ENCODE assay signal across 22 cellular contexts in genomic region chr13:51292000-51292550, GRCh38. TPM values are rescaled to one million over a fixed set of nuclear protein-coding genes. Genes with fewer than 3 reads are reported as not detected.
DNase-seq lines count a peak whose midpoint lies in the region; ATAC-seq and TF ChIP-seq lines count a peak whose summit lies in the region.
"Had no signal": no experiment of that assay in that cellular context is flagged by ENCODE, and none has a peak within 500 bp of the region (broad histone marks: within the 10 kb centered on the region; RNA-seq: fewer than 3 reads in every experiment).

No MANE protein-coding gene starts in this region.

- H3K4me3 Mint-ChIP-seq in activated naive CD4-positive, alpha-beta T cell treated with anti-CD3 and anti-CD28 coated beads for 36 hours: no peak overlapping the region
- H3K4me3 Mint-ChIP-seq: neural progenitor cell had no signal

- ATAC-seq in PC-3: peak; percentile 80
- ATAC-seq: psoas muscle had no signal

- no peaks in the 10 kb centered on the region for H3K4me1 Mint-ChIP-seq in activated naive CD4-positive, alpha-beta T cell treated with anti-CD3 and anti-CD28 coated beads for 36 hours (ENCODE audit: low read depth)

- H3K27ac Mint-ChIP-seq in activated naive CD4-positive, alpha-beta T cell treated with anti-CD3 and anti-CD28 coated beads for 36 hours: no peak overlapping the region
- H3K27ac Mint-ChIP-seq: neural progenitor cell had no signal

- H2AFZ ChIP-seq in PC-3 (ENCODE audit: low read length): no peak overlapping the region; the same call in 1 of the 2 replicates
- H2AFZ ChIP-seq: neural progenitor cell had no signal

- TF ChIP-seq CTCF in PC-3 (conservative IDR thresholded peaks at IDR 0.05; ENCODE audit: low read depth, low read length) (no peak), coronary artery (IDR thresholded peaks at IDR 0.05) (no peak)

- H3K27ac ChIP-seq in PC-3 (ENCODE audit: low read length) (peak overlapping the region; percentile 87), coronary artery (peak overlapping the region; percentile 68 to 78), muscle layer of colon (ENCODE audit: low read depth, low read length) (peak overlapping the region; percentile 10)
- H3K27ac ChIP-seq: neural progenitor cell, psoas muscle, testis, VCaP had no signal

- POLR2A ChIA-PET in PC-3 (lab: Charles Lee; ENCODE audit: unreplicated experiment): no interaction called here

- no peaks in the 10 kb centered on the region for H3K9me3 Mint-ChIP-seq in activated naive CD4-positive, alpha-beta T cell treated with anti-CD3 and anti-CD28 coated beads for 36 hours
- H3K9me3 Mint-ChIP-seq: neural progenitor cell had no signal

- peaks cover 23% of the 10 kb centered on the region for H3K4me1 ChIP-seq in PC-3 (ENCODE audit: insufficient read depth, low read length)
- peaks cover 21% of the 10 kb centered on the region for H3K4me1 ChIP-seq in muscle layer of colon (ENCODE audit: insufficient read depth, low read length)
- H3K4me1 ChIP-seq: psoas muscle, testis had no signal

- H3K27me3 ChIP-seq in PC-3 (ENCODE audit: low read length) (no peaks in the 10 kb centered on the region), muscle layer of colon (ENCODE audit: control insufficient read depth in 1 of 2, insufficient read depth in 2 of 2, low read length in 2 of 2) (no peaks in the 10 kb centered on the region)
- H3K27me3 ChIP-seq: neural progenitor cell, testis had no signal

- H3K36me3 Mint-ChIP-seq in activated naive CD4-positive, alpha-beta T cell treated with anti-CD3 and anti-CD28 coated beads for 36 hours (ENCODE audit: low read depth): no peaks in the 10 kb centered on the region
- H3K36me3 Mint-ChIP-seq: neural progenitor cell had no signal

- H3K9ac ChIP-seq in PC-3 (ENCODE audit: low read length): no peak overlapping the region
- no peak overlapping the region for H3K9ac ChIP-seq in muscle layer of colon (ENCODE audit: low read length)
- H3K9ac ChIP-seq: neural progenitor cell had no signal

- H3K4me3 ChIP-seq in PC-3 (ENCODE audit: low read length): no peak overlapping the region
- H3K4me3 ChIP-seq in coronary artery: no peak overlapping the region
- no peak overlapping the region for H3K4me3 ChIP-seq in muscle layer of colon (ENCODE audit: low read depth in 1 of 2, low read length in 2 of 2)
- H3K4me3 ChIP-seq: neural progenitor cell, psoas muscle, testis had no signal

- no peaks in the 10 kb centered on the region for H3K9me3 ChIP-seq in PC-3 (ENCODE audit: low read length)
- H3K9me3 ChIP-seq in muscle layer of colon (ENCODE audit: low read length): no peaks in the 10 kb centered on the region
- H3K9me3 ChIP-seq: psoas muscle, testis had no signal

- peak overlapping the region; percentile 80 for H3K4me2 ChIP-seq in PC-3 (ENCODE audit: low read length)
- H3K4me2 ChIP-seq: neural progenitor cell had no signal

- H4K20me1 ChIP-seq in PC-3 (ENCODE audit: low read length): no peaks in the 10 kb centered on the region

- H3F3A ChIP-seq in PC-3 (ENCODE audit: low read length, unreplicated experiment): no peaks in the 10 kb centered on the region

- no peaks in the 10 kb centered on the region for H3K79me2 ChIP-seq in PC-3 (ENCODE audit: low read length)

- CTCF ChIA-PET in PC-3 (lab: Charles Lee): no interaction called here
- CTCF ChIA-PET in activated naive CD4-positive, alpha-beta T cell treated with anti-CD3 and anti-CD28 coated beads for 36 hours (lab: Charles Lee): interaction anchor here (7.5 kb wide), 1 partner anchor 168 kb away, joined by 148 read pairs; no protein-coding TSS in a partner anchor

- H3K27me3 Mint-ChIP-seq in activated naive CD4-positive, alpha-beta T cell treated with anti-CD3 and anti-CD28 coated beads for 36 hours (ENCODE audit: low read depth): no peaks in the 10 kb centered on the region

- DNase-seq in AG08396 (ENCODE audit: low spot score): peak; percentile 20
- peak; percentile 57 for DNase-seq in PC-3
- no peak for DNase-seq in coronary artery (ENCODE audit: low spot score)
- DNase-seq in activated naive CD4-positive, alpha-beta T cell treated with anti-CD3 and anti-CD28 coated beads for 36 hours: no peak
- DNase-seq in DMS53 (lab: John Stamatoyannopoulos, UW): no peak
- no peak for DNase-seq in ureter (ENCODE audit: low spot score)
- no peak for DNase-seq in midbrain (lab: John Stamatoyannopoulos, UW)
- DNase-seq: activated CD4-positive, alpha-beta T cell treated with anti-CD3 and anti-CD28 coated beads, Interleukin-2, amount 50 U/mL, for 1 hour; activated CD8-positive, alpha-beta memory T cell treated with anti-CD3 and anti-CD28 coated beads, Interleukin-2, amount 50 U/mL, for 4 hours; activated gamma-delta T cell; amniotic stem cell; cortex of kidney; DND-41; Karpas-422; NCI-H1105 treated with DMSO at 0.1 percent for 48 hours; NCI-H524 treated with DMSO at 0.1 percent for 48 hours; psoas muscle; T-helper 1 cell; testis had no signal

- H3K36me3 ChIP-seq in PC-3 (ENCODE audit: low read depth, low read length): no peaks in the 10 kb centered on the region
- no peaks in the 10 kb centered on the region for H3K36me3 ChIP-seq in muscle layer of colon (ENCODE audit: insufficient read depth, low read length)
- H3K36me3 ChIP-seq: neural progenitor cell had no signal

- intact Hi-C loops in PC-3 (cut with micrococcal nuclease): loop anchor here (5.0 kb wide), 1 partner anchor 500 kb away; no protein-coding TSS in a partner anchor
- intact Hi-C loops in activated naive CD4-positive, alpha-beta T cell treated with anti-CD3 and anti-CD28 coated beads for 36 hours (cut with micrococcal nuclease): no loop called here

- no TSS peak for BruUV-seq in PC-3 (replicated peaks; lab: Mats Ljungman, UMichigan)

- H3K9me2 ChIP-seq in PC-3 (replicated peaks; ENCODE audit: low read length): no peaks in the 10 kb centered on the region

RNA-seq across cellular contexts. Expression of gene SERPINE3, which starts 47.4 kb away (rescaled TPM):
- total RNA-seq in PC-3 (2014; rRNA removed) (not detected in 2 replicates), ureter (0.31 TPM)
- not detected for total RNA-seq in activated naive CD4-positive, alpha-beta T cell treated with anti-CD3 and anti-CD28 coated beads for 36 hours
- total RNA-seq: psoas muscle had no signal

Comparison
In these comparisons a context has a peak if more than half of its experiments do, and no peak if none do; other contexts are left out.
1. DNase-seq: peak in AG08396 (single experiment) and PC-3 (single experiment); none in coronary artery (single experiment), activated naive CD4-positive, alpha-beta T cell treated with anti-CD3 and anti-CD28 coated beads for 36 hours (single experiment), DMS53 (single experiment), ureter (single experiment) and midbrain (single experiment).
2. H3K27ac ChIP-seq: peak in every context shown above with its lines; median percentile 87 in PC-3; 73 in coronary artery; 10 in muscle layer of colon.